ENCODE assay signal across 6 cellular contexts in genomic region chr19:43984687-43985000, GRCh38. TPM values are rescaled to one million over a fixed set of nuclear protein-coding genes. Genes with fewer than 3 reads are reported as not detected.
A peak's percentile ranks its signal among the peaks of the same experiment; 100 is the strongest.
DNase-seq lines count a peak whose midpoint lies in the region; TF ChIP-seq lines count a peak whose summit lies in the region.

No MANE protein-coding gene starts in this region.

- DNase-seq in ELF-1 (ENCODE audit: low read depth, low spot score) (peak; percentile 24), RWPE1 (ENCODE audit: low spot score) (no peak), right atrium auricular region (ENCODE audit: low spot score) (no peak), tibial nerve (ENCODE audit: low spot score in 2 of 2) (no peak), NCI-H1417 (lab: John Stamatoyannopoulos, UW) (no peak), islet precursor cell (no peak)

- TF ChIP-seq CTCF in RWPE1 (conservative IDR thresholded peaks at IDR 0.05; ENCODE audit: low read depth) = no peak
- TF ChIP-seq CTCF in right atrium auricular region (IDR thresholded peaks at IDR 0.05) = no peak
- TF ChIP-seq CTCF in tibial nerve (IDR thresholded peaks at IDR 0.05) = no peak

- WGBS in tibial nerve, 2 donors = 2 to 3% methylated on average over 14 of the region's 14 CpGs

- POLR2A ChIA-PET in RWPE1 (lab: Yijun Ruan, JAX; ENCODE audit: low non-redundant PET) = interaction anchor here (0.9 kb wide), 1 partner anchor 180 kb away, joined by 3 read pairs; no protein-coding TSS in a partner anchor

- no peak for TF ChIP-seq EP300 in tibial nerve (IDR thresholded peaks at IDR 0.05)

- H3K4me3 ChIP-seq in right atrium auricular region = peak overlapping the region; percentile 64 to 73
- H3K4me3 ChIP-seq in tibial nerve = peak overlapping the region; percentile 46 to 79 (median 58)

- no peaks in the 10 kb centered on the region for H3K27me3 ChIP-seq in right atrium auricular region
- no peaks in the 10 kb centered on the region for H3K27me3 ChIP-seq in tibial nerve

- CTCF ChIA-PET in RWPE1 (lab: Yijun Ruan, JAX) = interaction anchor here (0.5 to 1.0 kb wide), 4 partner anchors 30 to 240 kb away, joined by 3 to 5 read pairs (median 4); no protein-coding TSS in a partner anchor

- H3K4me1 ChIP-seq in right atrium auricular region (peaks cover 0 to 7% of the 10 kb centered on the region in 2 donors), tibial nerve (peaks cover 0 to 14% (median 7%) of the 10 kb centered on the region in 4 donors)

- no peak for TF ChIP-seq POLR2A in tibial nerve (IDR thresholded peaks at IDR 0.05)

- H3K36me3 ChIP-seq in right atrium auricular region (peaks cover 14% of the 10 kb centered on the region), tibial nerve (peaks cover 0 to 39% (median 5%) of the 10 kb centered on the region in 3 donors)

- H3K9me3 ChIP-seq in right atrium auricular region = peaks cover 0 to 11% of the 10 kb centered on the region in 2 donors
- H3K9me3 ChIP-seq in tibial nerve = peaks cover 0 to 48% (median 10%) of the 10 kb centered on the region in 4 donors

- H3K27ac ChIP-seq in RWPE1 = peak overlapping the region; percentile 66
- peak overlapping the region; percentile 80 to 85 for H3K27ac ChIP-seq in right atrium auricular region
- H3K27ac ChIP-seq in tibial nerve = peak overlapping the region in 3 of 4 donors; percentile 60 to 85 (median 81)

RNA-seq across cellular contexts. Expression of gene ZNF155, which starts 0.7 kb away (rescaled TPM):
- 1 to 10 TPM; 3.4 to 5.7 TPM for total RNA-seq in right atrium auricular region
- total RNA-seq in tibial nerve = 1 to 10 TPM; 4.2 to 7.2 (median 5.1) TPM

RNA-seq across cellular contexts. Expression of gene ZNF230, which starts 18.1 kb away (rescaled TPM):
- 1 to 10 TPM; 1.6 to 2.1 TPM for total RNA-seq in right atrium auricular region
- total RNA-seq in tibial nerve = 1 to 10 TPM; 3.9 to 5.3 (median 5.2) TPM

RNA-seq across cellular contexts. Expression of gene ZNF221, which starts 33.6 kb away (rescaled TPM):
- total RNA-seq in right atrium auricular region = 1 to 10 TPM; 3.0 to 4.1 TPM
- total RNA-seq in tibial nerve = 1 to 10 TPM; 3.6 to 7.3 (median 6.5) TPM

RNA-seq across cellular contexts. Expression of gene ZNF222, which starts 40.5 kb away (rescaled TPM):
- total RNA-seq in right atrium auricular region (1 to 10 TPM; 2.4 to 2.9 TPM), tibial nerve (1 to 10 TPM; 2.0 to 7.3 (median 2.1) TPM)

RNA-seq across cellular contexts. Expression of gene ZNF45, which starts 49.6 kb away (rescaled TPM):
- total RNA-seq in right atrium auricular region = 1 to 10 TPM; 5.8 to 7.2 TPM
- 10 to 100 TPM in 3 of 4 donors, 1 to 10 TPM in 1; 8.7 to 26.9 (median 17.7) TPM for total RNA-seq in tibial nerve
